ENCODE assay signal across 16 cellular contexts in genomic region chr11:134519390-134519750, GRCh38.
A peak's percentile ranks its signal among the peaks of the same experiment; 100 is the strongest.
DNase-seq lines count a peak whose midpoint lies in the region; ATAC-seq and TF ChIP-seq lines count a peak whose summit lies in the region.
"Had no signal": no experiment of that assay in that cellular context is flagged by ENCODE, and none has a peak within 500 bp of the region (broad histone marks: within the 10 kb centered on the region; RNA-seq: fewer than 3 reads in every experiment).

No MANE protein-coding gene starts in this region.

- H4K8ac ChIP-seq in neuronal stem cell (ENCODE audit: low read depth, low read length), result no peak overlapping the region

- DNase-seq in Right ventricle myocardium superior (peak; percentile 31), heart right ventricle (no peak), neuronal stem cell (ENCODE audit: low spot score) (no peak), NOMO-1 treated with dmso at 0.1 percent for 144 hours (lab: John Stamatoyannopoulos, UW; ENCODE audit: unreplicated experiment) (no peak), epidermal melanocyte (ENCODE audit: insufficient read length, low spot score) (no peak)
- no peak for DNase-seq in activated CD8-positive, alpha-beta memory T cell treated with anti-CD3 and anti-CD28 coated beads, Interleukin-2, amount 50 U/mL, for 4 hours
- DNase-seq: 8988T; AML-193; C1 segment of cervical spinal cord; CD4-positive, alpha-beta memory T cell; DMS79; HCEC 1CT; HFFc6 had no signal

- WGBS in heart right ventricle, 2 donors, result 74 to 76% methylated on average over 6 of the region's 6 CpGs
- no CpG with 5 or more reads among the region's 6 CpGs for WGBS in neuronal stem cell (ENCODE audit: extremely low coverage in 2 of 2, insufficient read length in 2 of 2, insufficient replicate concordance in 1 of 2), 2 donors

- no peaks in the 10 kb centered on the region for H3K79me1 ChIP-seq in neuronal stem cell (ENCODE audit: low read depth, low read length)

- H3K36me3 ChIP-seq in heart right ventricle (no peaks in the 10 kb centered on the region), neuronal stem cell (replicated peaks in 1 of 2; ENCODE audit: control insufficient read depth in 2 of 2, insufficient read depth in 2 of 2, low read length in 2 of 2) (no peaks in the 10 kb centered on the region)

- no peak for ATAC-seq in Right ventricle myocardium superior (ENCODE audit: poor library complexity)
- ATAC-seq in heart right ventricle, result no peak
- ATAC-seq: GM12878 had no signal

- H3K18ac ChIP-seq in neuronal stem cell (ENCODE audit: low read length), result peak overlapping the region; percentile 49

- H3K4me2 ChIP-seq in neuronal stem cell (ENCODE audit: insufficient read depth, low read length, poor library complexity, severe bottlenecking), result no peak overlapping the region

- TF ChIP-seq CTCF in heart right ventricle (IDR thresholded peaks at IDR 0.05) (no peak), VCaP (conservative IDR thresholded peaks at IDR 0.05) (no peak)

- H2BK120ac ChIP-seq in neuronal stem cell (ENCODE audit: low read depth, low read length), result no peak overlapping the region

- H2BK15ac ChIP-seq in neuronal stem cell (ENCODE audit: low read length), result no peak overlapping the region

- H3K4ac ChIP-seq in neuronal stem cell (ENCODE audit: low read length), result no peak overlapping the region

- intact Hi-C loops in Right ventricle myocardium superior (cut with DNase I) (no loop called here), heart right ventricle (cut with DNase I) (no loop called here)

- no peak overlapping the region for H4K91ac ChIP-seq in neuronal stem cell (ENCODE audit: low read depth, low read length, poor library complexity)

- no peaks in the 10 kb centered on the region for H3K9me3 ChIP-seq in heart right ventricle
- no peaks in the 10 kb centered on the region for H3K9me3 ChIP-seq in neuronal stem cell (replicated peaks in 1 of 2; ENCODE audit: control insufficient read depth in 2 of 2, insufficient read depth in 1 of 2, low read depth in 1 of 2, low read length in 2 of 2)

- no peak overlapping the region for H3K14ac ChIP-seq in neuronal stem cell (ENCODE audit: low read length)

- H3K27me3 ChIP-seq in heart right ventricle (peaks cover 0 to 86% (median 34%) of the 10 kb centered on the region in 7 donors), neuronal stem cell (ENCODE audit: control insufficient read depth in 3 of 3, insufficient read depth in 3 of 3, low read depth in 1 of 3, low read length in 3 of 3) (peaks cover 0 to 28% (median 0%) of the 10 kb centered on the region in 3 experiments)

- no peak overlapping the region for H2BK12ac ChIP-seq in neuronal stem cell (ENCODE audit: low read length)

- H3K27ac ChIP-seq in heart right ventricle (no peak overlapping the region), VCaP (peak overlapping the region; percentile 99), neuronal stem cell (replicated peaks; ENCODE audit: low read length) (no peak overlapping the region)
- H3K27ac ChIP-seq: HL-60 had no signal

- no peak overlapping the region for H3K23ac ChIP-seq in neuronal stem cell (ENCODE audit: low read depth, low read length, poor library complexity)

- H2AFZ ChIP-seq in neuronal stem cell (ENCODE audit: low read length), result no peak overlapping the region

- H2BK5ac ChIP-seq in neuronal stem cell (ENCODE audit: low read length), result no peak overlapping the region

- no peak overlapping the region for H3K4me3 ChIP-seq in heart right ventricle
- no peak overlapping the region for H3K4me3 ChIP-seq in neuronal stem cell (ENCODE audit: low read length in 2 of 2)
- H3K4me3 ChIP-seq: GM12878 had no signal

- H3K4me1 ChIP-seq in heart right ventricle, result no peaks in the 10 kb centered on the region
- H3K4me1 ChIP-seq in neuronal stem cell (ENCODE audit: control insufficient read depth in 2 of 2, insufficient read depth in 1 of 2, low read depth in 1 of 2, low read length in 2 of 2), result peaks cover 4 to 12% of the 10 kb centered on the region in 2 donors

- no peak overlapping the region for H3K9ac ChIP-seq in neuronal stem cell (ENCODE audit: low read depth, low read length, poor library complexity)

- H2AK5ac ChIP-seq in neuronal stem cell (ENCODE audit: low read depth, low read length), result peak overlapping the region; percentile 29
